ENCODE assay signal across 1 cellular context in the genomic region with DNA sequence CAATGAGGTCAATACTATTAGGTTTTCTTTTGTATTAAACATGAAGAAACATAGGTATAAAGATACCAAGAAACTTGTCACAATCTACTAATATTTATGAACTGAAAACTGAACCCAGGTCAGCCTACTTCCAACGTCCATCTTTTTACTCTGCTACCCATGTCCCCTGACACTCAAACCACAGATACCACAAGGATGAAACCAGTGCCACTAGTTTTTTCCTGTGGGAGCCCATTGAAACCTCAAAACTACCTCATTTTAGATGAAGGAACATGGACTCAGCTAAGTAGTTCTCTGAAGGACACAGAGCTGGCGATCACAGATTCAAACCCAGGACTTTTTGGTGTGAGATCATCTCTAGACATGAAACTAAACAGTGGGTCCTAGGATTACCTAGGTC.
TF ChIP-seq lines count a peak whose summit lies in the region.

No MANE protein-coding gene starts in this region.

TF ChIP-seq in HEK293T, 16 proteins besides CTCF, POLR2A, EP300 and RAD21:
- TF ChIP-seq LEF1 (IDR thresholded peaks at IDR 0.05; ENCODE audit: borderline replicate concordance) = no peak
- TF ChIP-seq SP1 (IDR thresholded peaks at IDR 0.05) = no peak
- TF ChIP-seq FOXM1 (IDR thresholded peaks at IDR 0.05; ENCODE audit: borderline replicate concordance) = no peak
- no peak for TF ChIP-seq BHLHE40 (IDR thresholded peaks at IDR 0.05; ENCODE audit: borderline replicate concordance)
- no peak for TF ChIP-seq ARNT (IDR thresholded peaks at IDR 0.05)
- no peak for TF ChIP-seq ELF4 (IDR thresholded peaks at IDR 0.05)
- TF ChIP-seq ZNF384 (IDR thresholded peaks at IDR 0.05) = no peak
- TF ChIP-seq HDGF (IDR thresholded peaks at IDR 0.05; ENCODE audit: borderline replicate concordance) = no peak
- TF ChIP-seq, protein P1, sequence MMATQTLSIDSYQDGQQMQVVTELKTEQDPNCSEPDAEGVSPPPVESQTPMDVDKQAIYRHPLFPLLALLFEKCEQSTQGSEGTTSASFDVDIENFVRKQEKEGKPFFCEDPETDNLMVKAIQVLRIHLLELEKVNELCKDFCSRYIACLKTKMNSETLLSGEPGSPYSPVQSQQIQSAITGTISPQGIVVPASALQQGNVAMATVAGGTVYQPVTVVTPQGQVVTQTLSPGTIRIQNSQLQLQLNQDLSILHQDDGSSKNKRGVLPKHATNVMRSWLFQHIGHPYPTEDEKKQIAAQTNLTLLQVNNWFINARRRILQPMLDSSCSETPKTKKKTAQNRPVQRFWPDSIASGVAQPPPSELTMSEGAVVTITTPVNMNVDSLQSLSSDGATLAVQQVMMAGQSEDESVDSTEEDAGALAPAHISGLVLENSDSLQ (IDR thresholded peaks at IDR 0.05) = no peak
- no peak for TF ChIP-seq FOXK2 (IDR thresholded peaks at IDR 0.05)
- TF ChIP-seq FOXA1 (IDR thresholded peaks at IDR 0.05) = no peak
TF ChIP-seq in HEK293T: peak in this region for 0.
